In the genomic region with DNA sequence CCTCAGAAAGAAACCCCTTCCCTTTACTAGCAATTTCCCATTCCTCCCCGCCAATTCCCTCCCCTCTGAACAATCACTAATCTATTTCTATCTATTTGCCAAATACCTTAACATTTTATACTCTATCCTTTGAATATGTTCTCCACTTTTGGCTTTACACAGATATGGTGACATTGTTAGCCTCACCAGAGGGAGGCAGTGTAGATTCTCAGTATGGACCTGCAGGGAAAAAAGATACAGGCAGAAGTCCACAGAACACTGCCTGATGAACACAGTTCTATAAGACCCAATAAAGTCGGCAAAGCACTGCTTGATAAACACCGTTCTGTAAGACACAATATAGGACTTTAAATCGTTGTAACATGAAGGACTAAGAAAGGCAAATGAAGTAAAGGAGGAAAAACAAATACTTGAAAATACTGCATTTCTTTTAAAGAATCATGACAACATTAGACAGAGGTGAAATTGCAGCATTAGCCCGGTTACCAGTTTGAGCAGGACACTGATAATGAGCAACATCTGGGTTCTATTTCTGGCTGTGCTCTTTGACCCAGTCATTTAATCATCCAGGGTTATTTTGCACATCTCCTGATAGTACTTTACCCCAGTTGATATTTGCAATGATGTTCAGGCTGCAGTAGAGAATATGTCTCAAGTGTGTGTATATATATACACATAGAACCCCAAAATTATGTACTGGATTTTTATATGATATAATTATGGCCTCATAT, we compare ENCODE assay signal across 8 cellular contexts.
DNase-seq lines count a peak whose midpoint lies in the region; ATAC-seq, FAIRE-seq and TF ChIP-seq lines count a peak whose summit lies in the region.

No MANE protein-coding gene starts in this region.

- DNase-seq in GDM1 (lab: John Stamatoyannopoulos, UW), result peak; percentile 1
- DNase-seq in LHCN-M2 (ENCODE audit: low read depth), result peak; percentile 41
- peak; percentile 76 for DNase-seq in fibroblast of mammary gland (ENCODE audit: low read depth)
- peak in 1 of 6 donors; percentile 17 for DNase-seq in pancreas
- DNase-seq in DMS79 (lab: John Stamatoyannopoulos, UW), result no peak
- no peak for DNase-seq in GOT3 (lab: John Stamatoyannopoulos, UW)

- TF ChIP-seq CTCF in fibroblast of mammary gland (conservative IDR thresholded peaks at IDR 0.05; ENCODE audit: control insufficient read depth, insufficient read depth, low read depth, low read length), result peak; percentile 58
- peak in 3 of 4 donors; percentile 12 to 17 (median 14) for TF ChIP-seq CTCF in pancreas (IDR thresholded peaks at IDR 0.05)

- ATAC-seq in pancreas (peak in 3 of 4 donors; percentile 67 to 77 (median 69)), HG03342 (IDR thresholded peaks at IDR 0.05; ENCODE audit: unreplicated experiment) (no peak)

- H3K4me3 ChIP-seq in fibroblast of mammary gland (ENCODE audit: control insufficient read depth, low read depth, low read length) (no peak overlapping the region), pancreas (no peak overlapping the region)

- H3K27ac ChIP-seq in pancreas, result no peak overlapping the region

- intact Hi-C loops in pancreas (cut with DNase I), result loop anchor here in 1 of 3 donors (10.0 kb wide), 2 partner anchors 353 to 453 kb away; no protein-coding TSS in a partner anchor

- no peaks in the 10 kb centered on the region for H3K27me3 ChIP-seq in pancreas

- FAIRE-seq in TTC549 (lab: Jason Lieb, UNC) (peak; percentile 80), pancreas (lab: Jason Lieb, UNC) (peak; percentile 65)

- 45 to 53% methylated on average over 5 of the region's 5 CpGs for WGBS in pancreas, 2 donors

- H3K36me3 ChIP-seq in pancreas, result peaks cover 0 to 11% (median 0%) of the 10 kb centered on the region in 3 donors

- no peaks in the 10 kb centered on the region for H3K9me3 ChIP-seq in pancreas

- peaks cover 0 to 17% (median 12%) of the 10 kb centered on the region in 3 donors for H3K4me1 ChIP-seq in pancreas

Comparison
In these comparisons a context has a peak if more than half of its experiments do, and no peak if none do; other contexts are left out.
1. DNase-seq: peak in GDM1 (single experiment), LHCN-M2 (single experiment) and fibroblast of mammary gland (single experiment); none in DMS79 (single experiment) and GOT3 (single experiment).